ENCODE assay signal across 1 cellular context in genomic region chr12:57078519-57079404, GRCh38.
TF ChIP-seq lines count a peak whose summit lies in the region.

NEMP1 (minus strand) TSS chr12:57078791; CDS start chr12:57078745, 46 bp downstream.

TF ChIP-seq in HCT116, 20 proteins besides CTCF, POLR2A, EP300 and RAD21 (continued from another document):
- TF ChIP-seq SP1 (IDR thresholded peaks at IDR 0.05; ENCODE audit: low read depth) = peak; percentile 97
- no peak for TF ChIP-seq EZH2 (IDR thresholded peaks at IDR 0.05)
- TF ChIP-seq YY1 (IDR thresholded peaks at IDR 0.05; ENCODE audit: extremely low read depth, insufficient replicate concordance, low read depth, low read length) = no peak
- peak; percentile 64 for TF ChIP-seq POLR2AphosphoS5 (IDR thresholded peaks at IDR 0.05; ENCODE audit: low read depth, low read length)
- peak; percentile 95 for TF ChIP-seq MAX (IDR thresholded peaks at IDR 0.05)
- no peak for TF ChIP-seq ZNF274 (IDR thresholded peaks at IDR 0.05; ENCODE audit: low read depth, low read length)
